ENCODE assay signal across 8 cellular contexts in genomic region chr6:18458081-18458480, GRCh38.
DNase-seq lines count a peak whose midpoint lies in the region; TF ChIP-seq lines count a peak whose summit lies in the region.
"Not testable (repeated sequence)": the region's sequence is repeated elsewhere in the genome, so short reads cannot be mapped to it uniquely, and the experiment has no call there.

No MANE protein-coding gene starts in this region.

- peak overlapping the region; percentile 21; the same call in 1 of the 2 replicates for H3K27ac ChIP-seq in C4-2B
- H3K27ac ChIP-seq in breast epithelium: peak overlapping the region; percentile 76 to 78
- peak overlapping the region; percentile 69 for H3K27ac ChIP-seq in suprapubic skin

- intact Hi-C loops in breast epithelium (cut with DNase I; ENCODE audit: low total_unique reads): not testable (repeated sequence)

- WGBS in suprapubic skin: 68% methylated on average over 6 of the region's 6 CpGs

- H3K36me3 ChIP-seq in breast epithelium: not testable (repeated sequence)
- H3K36me3 ChIP-seq in suprapubic skin: peaks cover 21% of the 10 kb centered on the region

- DNase-seq in SK-MEL-5 (ENCODE audit: low read depth, low spot score) (peak; percentile 61), breast epithelium (ENCODE audit: low spot score in 2 of 2) (peak in 1 of 2 donors; percentile 62), epithelial cell of esophagus (ENCODE audit: low read depth) (peak; percentile 79), fibroblast of gingiva (ENCODE audit: low read depth) (peak; percentile 82), kidney tubule cell (ENCODE audit: low spot score) (peak; percentile 12), renal cortical epithelial cell (ENCODE audit: low read depth) (peak; percentile 96)
- not testable (repeated sequence) for DNase-seq in suprapubic skin (ENCODE audit: low spot score in 2 of 2)

- not testable (repeated sequence) for TF ChIP-seq POLR2A in breast epithelium (IDR thresholded peaks at IDR 0.05); suprapubic skin (IDR thresholded peaks at IDR 0.05)

- not testable (repeated sequence) for H3K4me3 ChIP-seq in breast epithelium; epithelial cell of esophagus (ENCODE audit: low read length); suprapubic skin

- not testable (repeated sequence) for TF ChIP-seq CTCF in C4-2B (conservative IDR thresholded peaks at IDR 0.05); breast epithelium (IDR thresholded peaks at IDR 0.05); epithelial cell of esophagus (IDR thresholded peaks at IDR 0.05; ENCODE audit: insufficient read depth, low read depth, low read length, missing control alignments); suprapubic skin (IDR thresholded peaks at IDR 0.05)

- H3K9me3 ChIP-seq in breast epithelium, suprapubic skin: not testable (repeated sequence)

- not testable (repeated sequence) for TF ChIP-seq EP300 in suprapubic skin (IDR thresholded peaks at IDR 0.05)

- in situ Hi-C loops in SK-MEL-5 (cut with HindIII; ENCODE audit: low pct_unique_long_range_greater_than_20kb, low sequenced_read_pairs): not testable (repeated sequence)

- H3K27me3 ChIP-seq in breast epithelium, suprapubic skin: not testable (repeated sequence)

- H3K4me1 ChIP-seq in breast epithelium, suprapubic skin: not testable (repeated sequence)

Comparison
In these comparisons a context has a peak if more than half of its experiments do, and no peak if none do; other contexts are left out.
1. H3K27ac ChIP-seq: peak in every context shown above with its lines; median percentile 77 in breast epithelium; 69 in suprapubic skin; 21 in C4-2B.